18 cellular contexts compared by ENCODE assay signal in the genomic region with DNA sequence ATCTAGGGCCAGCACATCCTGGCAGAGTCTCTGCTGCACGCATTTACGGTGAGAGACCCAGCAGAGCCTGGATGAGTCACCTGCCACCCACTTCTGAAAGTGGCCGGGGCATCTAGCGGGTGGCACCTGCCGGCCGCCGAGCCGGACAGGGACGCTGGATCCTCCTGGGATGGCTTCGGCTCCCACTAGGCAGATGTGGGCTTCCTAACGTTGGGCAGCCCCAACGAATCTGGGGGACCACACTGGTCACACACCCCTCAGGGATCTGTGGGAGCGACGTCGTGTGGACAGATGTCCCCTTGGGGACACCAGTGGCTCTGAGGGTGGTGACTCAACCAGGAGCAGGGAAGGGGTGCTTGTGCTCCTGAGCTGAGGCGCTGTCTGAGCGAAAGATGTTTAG. TPM values are rescaled to one million over a fixed set of nuclear protein-coding genes. Genes with fewer than 3 reads are reported as not detected.
"Had no signal": no experiment of that assay in that cellular context is flagged by ENCODE, and none has a peak within 500 bp of the region (broad histone marks: within the 10 kb centered on the region; RNA-seq: fewer than 3 reads in every experiment).

No MANE protein-coding gene starts in this region.

- ATAC-seq: left lung; stimulated activated memory B cell treated with anti-CD40 and anti-IgM and Interleukin-4, amounts not matched to agents 10 μg/mL and 1 μg/mL and 100 μg/mL, for 72 hours had no signal

- H3K4me3 Mint-ChIP-seq: naive B cell; nephron; stimulated activated memory B cell treated with anti-CD40 and anti-IgM and Interleukin-4, amounts not matched to agents 10 μg/mL and 1 μg/mL and 100 μg/mL, for 72 hours; stimulated activated naive CD8-positive, alpha-beta T cell treated with anti-CD3 and anti-CD28 coated beads, Interleukin-15, Interleukin-2, amounts not matched to agents 100 ng/mL and 50 ng/mL, for 24 hours had no signal

- H3K27me3 ChIP-seq: colonic mucosa, left lung, upper lobe of left lung, vagina had no signal

- H3K36me3 Mint-ChIP-seq: naive B cell; stimulated activated memory B cell treated with anti-CD40 and anti-IgM and Interleukin-4, amounts not matched to agents 10 μg/mL and 1 μg/mL and 100 μg/mL, for 72 hours had no signal

- H3K27ac ChIP-seq: colonic mucosa, left lung, sigmoid colon, skin epidermis, tibial artery, upper lobe of left lung, vagina had no signal

- H3K4me1 ChIP-seq: colonic mucosa, left lung, sigmoid colon, tibial artery, upper lobe of left lung, vagina had no signal

- H3K4me1 Mint-ChIP-seq: naive B cell; nephron; stimulated activated memory B cell treated with anti-CD40 and anti-IgM and Interleukin-4, amounts not matched to agents 10 μg/mL and 1 μg/mL and 100 μg/mL, for 72 hours had no signal

- H3K9me3 Mint-ChIP-seq: naive B cell; nephron; stimulated activated memory B cell treated with anti-CD40 and anti-IgM and Interleukin-4, amounts not matched to agents 10 μg/mL and 1 μg/mL and 100 μg/mL, for 72 hours; stimulated activated naive CD8-positive, alpha-beta T cell treated with anti-CD3 and anti-CD28 coated beads, Interleukin-15, Interleukin-2, amounts not matched to agents 100 ng/mL and 50 ng/mL, for 24 hours had no signal

- H3K4me3 ChIP-seq: colonic mucosa, left lung, sigmoid colon, skin epidermis, tibial artery, upper lobe of left lung, vagina had no signal

- H3K9me3 ChIP-seq: colonic mucosa, left lung, sigmoid colon, tibial artery, upper lobe of left lung, vagina had no signal

- H3K27ac Mint-ChIP-seq: nephron; stimulated activated memory B cell treated with anti-CD40 and anti-IgM and Interleukin-4, amounts not matched to agents 10 μg/mL and 1 μg/mL and 100 μg/mL, for 72 hours; stimulated activated naive CD8-positive, alpha-beta T cell treated with anti-CD3 and anti-CD28 coated beads, Interleukin-15, Interleukin-2, amounts not matched to agents 100 ng/mL and 50 ng/mL, for 24 hours had no signal

- H3K36me3 ChIP-seq: colonic mucosa, left lung, sigmoid colon, tibial artery, vagina had no signal

- DNase-seq: colonic mucosa; dermis blood vessel endothelial cell; islet precursor cell; left lung; mesendoderm; naive B cell; occipital lobe; sigmoid colon; stimulated activated CD4-positive, alpha-beta T cell treated with anti-CD3 and anti-CD28 coated beads, Interleukin-2, amount 100 ng/mL, for 48 hours; stimulated activated CD8-positive, alpha-beta memory T cell treated with anti-CD3 and anti-CD28 coated beads, Interleukin-4, amount 100 ng/mL, for 48 hours had no signal

RNA-seq across cellular contexts. Expression of a gene that starts 32.2 kb away (rescaled TPM):
- total RNA-seq: frontal cortex had no signal
